ENCODE assay signal across 15 cellular contexts in the genomic region with DNA sequence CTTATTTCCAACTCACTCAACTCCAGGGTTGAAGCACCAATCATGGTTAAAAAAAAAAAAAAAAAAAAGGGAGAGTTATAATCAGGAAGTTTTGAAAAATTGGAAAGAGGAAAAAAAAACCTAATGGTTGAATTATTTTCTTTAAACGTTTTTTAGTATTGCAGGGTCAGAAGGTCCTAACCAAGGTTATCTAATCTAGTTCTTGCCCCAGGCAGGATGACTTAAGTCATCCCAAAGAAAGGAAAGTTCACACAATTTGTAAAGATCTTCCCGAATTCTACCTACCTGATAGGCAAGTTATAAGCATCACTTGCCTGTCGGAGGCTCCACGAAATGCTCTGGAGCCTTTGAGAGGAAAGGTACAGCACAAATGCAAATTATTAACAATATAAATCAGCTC.
"Had no signal": no experiment of that assay in that cellular context is flagged by ENCODE, and none has a peak within 500 bp of the region (broad histone marks: within the 10 kb centered on the region; RNA-seq: fewer than 3 reads in every experiment).

No MANE protein-coding gene starts in this region.

- H3K27me3 Mint-ChIP-seq: naive B cell, type B pancreatic cell had no signal

- H3K4me3 Mint-ChIP-seq: naive B cell; neural crest cell; stimulated activated effector memory CD8-positive, alpha-beta T cell treated with anti-CD3 and anti-CD28 coated beads, Interleukin-12 subunit alpha, Interleukin-12 subunit beta, amount 100 ng/mL, for 72 hours; type B pancreatic cell had no signal

- H3K9me3 Mint-ChIP-seq: neural crest cell; stimulated activated effector memory CD8-positive, alpha-beta T cell treated with anti-CD3 and anti-CD28 coated beads, Interleukin-12 subunit alpha, Interleukin-12 subunit beta, amount 100 ng/mL, for 72 hours; type B pancreatic cell had no signal

- ATAC-seq: left lung; mucosa of descending colon; right cardiac atrium; stimulated activated effector memory CD8-positive, alpha-beta T cell treated with anti-CD3 and anti-CD28 coated beads, Interleukin-12 subunit alpha, Interleukin-12 subunit beta, amount 100 ng/mL, for 72 hours had no signal

- H3K27ac ChIP-seq: coronary artery, left lung, prostate gland, stomach had no signal

- H3K27ac Mint-ChIP-seq: naive B cell, type B pancreatic cell had no signal

- DNase-seq: activated CD4-positive, alpha-beta T cell treated with anti-CD3 and anti-CD28 coated beads, Interleukin-2, amount 50 U/mL, for 48 hours; activated naive CD4-positive, alpha-beta T cell; central memory CD4-positive, alpha-beta T cell; left lung; mucosa of descending colon; naive B cell; right cardiac atrium; stimulated activated CD4-positive, alpha-beta T cell treated with anti-CD3 and anti-CD28 coated beads, Interleukin-15, amount 100 ng/mL, for 24 hours; stimulated activated CD4-positive, alpha-beta T cell treated with anti-CD3 and anti-CD28 coated beads, Interleukin-4, amount 100 ng/mL, for 1 hour; stomach had no signal
